In genomic region chr1:223243441-223244050, GRCh38 we compare ENCODE assay signal across 22 cellular contexts.
"Had no signal": no experiment of that assay in that cellular context is flagged by ENCODE, and none has a peak within 500 bp of the region (broad histone marks: within the 10 kb centered on the region; RNA-seq: fewer than 3 reads in every experiment).

No MANE protein-coding gene starts in this region.

- H3K4me2 ChIP-seq: smooth muscle cell had no signal

- H3K27ac Mint-ChIP-seq: activated CD4-positive, alpha-beta T cell treated with anti-CD3 and anti-CD28 coated beads for 36 hours; activated CD8-positive, alpha-beta memory T cell treated with anti-CD3 and anti-CD28 coated beads, Interleukin-2, amount 10 ng/mL, durations not matched to agents 7 days and 5 days; nephron had no signal

- H3K4me1 ChIP-seq: breast epithelium, left lung, parathyroid adenoma, psoas muscle, tibial artery, upper lobe of right lung had no signal

- H3K27me3 ChIP-seq: breast epithelium, left lung, suprapubic skin, tibial artery had no signal

- H3K9ac ChIP-seq: parathyroid adenoma had no signal

- DNase-seq: activated CD4-positive, alpha-beta T cell treated with anti-CD3 and anti-CD28 coated beads for 36 hours; activated CD4-positive, CD25-positive, alpha-beta regulatory T cell; activated CD8-positive, alpha-beta memory T cell treated with anti-CD3 and anti-CD28 coated beads, Interleukin-2, amount 10 ng/mL, durations not matched to agents 7 days and 5 days; activated CD8-positive, alpha-beta T cell treated with anti-CD3 and anti-CD28 coated beads, Interleukin-2, amount 10 ng/mL, durations not matched to agents 7 days and 5 days; activated gamma-delta T cell treated with Interleukin-2 at 50 U/mL for 16 hours; activated naive CD4-positive, alpha-beta T cell treated with anti-CD3 and anti-CD28 coated beads, Interleukin-2, amount 50 U/mL, for 16 hours; activated naive CD8-positive, alpha-beta T cell treated with anti-CD3 and anti-CD28 coated beads, Interleukin-2, amount 50 U/mL, for 24 hours; central memory CD4-positive, alpha-beta T cell; effector memory CD4-positive, alpha-beta T cell; left lung; psoas muscle; stimulated activated CD4-positive, alpha-beta T cell treated with anti-CD3 and anti-CD28 coated beads, Interleukin-1b, Interleukin-23, amount 100 ng/mL, for 48 hours; stimulated activated naive CD4-positive, alpha-beta T cell; T-helper 1 cell; tibial artery; upper lobe of right lung had no signal

- ATAC-seq: left lung, psoas muscle had no signal

- H3K4me1 Mint-ChIP-seq: nephron had no signal

- H3K9me3 ChIP-seq: breast epithelium, left lung, psoas muscle, suprapubic skin, tibial artery, upper lobe of right lung had no signal

- H3K4me3 Mint-ChIP-seq: activated CD4-positive, alpha-beta T cell treated with anti-CD3 and anti-CD28 coated beads for 36 hours; activated CD8-positive, alpha-beta memory T cell treated with anti-CD3 and anti-CD28 coated beads, Interleukin-2, amount 10 ng/mL, durations not matched to agents 7 days and 5 days; activated CD8-positive, alpha-beta T cell treated with anti-CD3 and anti-CD28 coated beads, Interleukin-2, amount 10 ng/mL, durations not matched to agents 7 days and 5 days; activated naive CD8-positive, alpha-beta T cell treated with anti-CD3 and anti-CD28 coated beads, Interleukin-2, amount 50 U/mL, for 24 hours; nephron had no signal

- H3K27ac ChIP-seq: breast epithelium, left lung, parathyroid adenoma, psoas muscle, suprapubic skin, tibial artery, upper lobe of right lung had no signal

- H3K27me3 Mint-ChIP-seq: activated CD4-positive, alpha-beta T cell treated with anti-CD3 and anti-CD28 coated beads for 36 hours; activated naive CD8-positive, alpha-beta T cell treated with anti-CD3 and anti-CD28 coated beads, Interleukin-2, amount 50 U/mL, for 24 hours had no signal

- H3K4me3 ChIP-seq: breast epithelium, left lung, lung, psoas muscle, smooth muscle cell, suprapubic skin, tibial artery, upper lobe of right lung had no signal

- H2AFZ ChIP-seq: parathyroid adenoma had no signal

- H3K36me3 Mint-ChIP-seq: activated CD8-positive, alpha-beta memory T cell treated with anti-CD3 and anti-CD28 coated beads, Interleukin-2, amount 10 ng/mL, durations not matched to agents 7 days and 5 days had no signal

- H3K36me3 ChIP-seq: breast epithelium, left lung, suprapubic skin, tibial artery, upper lobe of right lung had no signal

- H3K79me2 ChIP-seq: parathyroid adenoma had no signal

- H3K9me3 Mint-ChIP-seq: activated naive CD8-positive, alpha-beta T cell treated with anti-CD3 and anti-CD28 coated beads, Interleukin-2, amount 50 U/mL, for 24 hours had no signal
